Comparison of ENCODE assay signal across 1 cellular context in genomic region chr1:91864017-91864700, GRCh38.
TF ChIP-seq lines count a peak whose summit lies in the region.

No MANE protein-coding gene starts in this region.

TF ChIP-seq in IMR-90, 13 proteins besides CTCF, POLR2A, EP300 and RAD21 (continued from another document):
- TF ChIP-seq, protein P1, sequence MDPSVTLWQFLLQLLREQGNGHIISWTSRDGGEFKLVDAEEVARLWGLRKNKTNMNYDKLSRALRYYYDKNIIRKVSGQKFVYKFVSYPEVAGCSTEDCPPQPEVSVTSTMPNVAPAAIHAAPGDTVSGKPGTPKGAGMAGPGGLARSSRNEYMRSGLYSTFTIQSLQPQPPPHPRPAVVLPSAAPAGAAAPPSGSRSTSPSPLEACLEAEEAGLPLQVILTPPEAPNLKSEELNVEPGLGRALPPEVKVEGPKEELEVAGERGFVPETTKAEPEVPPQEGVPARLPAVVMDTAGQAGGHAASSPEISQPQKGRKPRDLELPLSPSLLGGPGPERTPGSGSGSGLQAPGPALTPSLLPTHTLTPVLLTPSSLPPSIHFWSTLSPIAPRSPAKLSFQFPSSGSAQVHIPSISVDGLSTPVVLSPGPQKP (IDR thresholded peaks at IDR 0.05; ENCODE audit: borderline replicate concordance, low read depth, low read length), result no peak
